8 cellular contexts compared by ENCODE assay signal in the genomic region with DNA sequence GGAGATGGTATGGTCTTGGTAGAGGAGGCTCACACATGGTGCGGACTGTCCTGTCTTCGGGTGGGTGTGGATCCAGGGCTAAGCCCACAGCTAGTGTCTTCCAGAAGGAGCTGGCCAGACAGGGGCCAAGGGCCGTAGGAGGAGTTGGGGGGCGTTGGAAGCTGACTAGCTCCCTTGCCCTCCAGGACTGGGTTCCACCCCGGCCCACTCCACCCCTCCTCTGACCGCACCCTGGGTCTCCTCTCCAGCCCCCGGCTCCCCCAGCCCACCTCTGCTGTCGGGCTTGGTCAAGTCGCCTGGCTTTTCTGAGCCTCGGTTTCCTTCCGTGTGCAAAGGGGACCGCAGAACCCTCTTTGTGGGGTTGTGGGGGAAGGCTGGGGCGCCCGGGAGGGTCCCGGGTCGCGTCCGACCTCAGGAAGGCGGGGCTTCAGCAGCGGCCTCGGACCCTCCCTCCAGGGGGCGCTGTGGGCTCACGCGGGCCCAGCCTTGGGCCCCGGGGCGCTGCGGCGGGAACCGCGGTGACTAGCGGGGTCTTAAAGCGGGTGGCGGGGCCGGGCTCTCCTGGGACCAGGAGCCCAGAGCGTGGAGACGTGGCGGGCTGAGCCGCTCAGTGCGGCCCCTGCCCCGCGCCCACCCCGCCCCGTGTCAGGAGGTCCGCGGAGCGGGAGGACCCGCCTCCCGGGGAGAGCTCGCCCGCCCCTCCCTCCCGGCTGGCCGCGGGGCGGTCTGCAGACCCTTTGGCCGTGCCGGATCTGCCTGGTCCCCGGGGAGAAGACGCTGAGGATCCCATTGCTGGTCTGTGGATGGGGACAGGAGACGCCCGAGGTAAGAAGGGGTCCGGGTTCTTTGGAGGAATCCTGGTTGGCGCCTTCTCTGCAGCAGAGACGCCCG. TPM values are rescaled to one million over a fixed set of nuclear protein-coding genes. Genes with fewer than 3 reads are reported as not detected.
A peak's percentile ranks its signal among the peaks of the same experiment; 100 is the strongest.
DNase-seq lines count a peak whose midpoint lies in the region; ATAC-seq and TF ChIP-seq lines count a peak whose summit lies in the region.

No MANE protein-coding gene starts in this region.

- H3K79me2 ChIP-seq in HCT116 (ENCODE audit: insufficient read depth, low read length), result no peaks in the 10 kb centered on the region

- H3K9me3 ChIP-seq in HCT116 (ENCODE audit: control insufficient read depth in 1 of 2, insufficient read depth in 1 of 2, low read depth in 1 of 2, low read length in 2 of 2), result no peaks in the 10 kb centered on the region
- H3K9me3 ChIP-seq in iPS-18c (ENCODE audit: control insufficient read depth, insufficient read depth, low read length), result no peaks in the 10 kb centered on the region

- peak overlapping the region; percentile 93 for H3K4me2 ChIP-seq in HCT116 (ENCODE audit: low read length)

- H3K36me3 ChIP-seq in HCT116 (ENCODE audit: control insufficient read depth in 1 of 2, insufficient read depth in 2 of 2, low read length in 2 of 2), result no peaks in the 10 kb centered on the region

- CTCF ChIA-PET in HCT116 (lab: Charles Lee), result interaction anchor here (0.6 to 1.6 kb wide), 11 partner anchors 9 to 64 kb away, joined by 3 to 8 read pairs (median 5); a partner anchor contains a TSS

- TF ChIP-seq POLR2A in HCT116 (IDR thresholded peaks at IDR 0.05; ENCODE audit: borderline replicate concordance, extremely low read depth, insufficient read depth, insufficient read length), result no peak

- H3K27me3 Mint-ChIP-seq in activated naive CD8-positive, alpha-beta T cell treated with anti-CD3 and anti-CD28 coated beads, Interleukin-2, amount 50 U/mL, for 24 hours, result peaks cover 19% of the 10 kb centered on the region

- no peaks in the 10 kb centered on the region for H3K27me3 ChIP-seq in HCT116 (ENCODE audit: insufficient read depth, low read length)

- no TSS peak for BruUV-seq in HCT116 (replicated peaks; lab: Mats Ljungman, UMichigan)

- H3K9ac ChIP-seq in HCT116 (ENCODE audit: low read length), result peak overlapping the region; percentile 70

- H3K9me2 ChIP-seq in HCT116 (ENCODE audit: insufficient read depth), result no peaks in the 10 kb centered on the region

- H2AFZ ChIP-seq in HCT116 (ENCODE audit: low read depth, low read length, poor library complexity, severe bottlenecking), result peak overlapping the region; percentile 85

- RAD21 ChIA-PET in HCT116 (lab: Charles Lee; ENCODE audit: low non-redundant PET in 1 of 2, low total read pairs in 2 of 2, uncharacterized antibody in 2 of 2, unreplicated experiment in 2 of 2), result interaction anchor here in 1 of 2 experiments (0.6 kb wide), 1 partner anchor 13 kb away, joined by 3 read pairs; no protein-coding TSS in a partner anchor

- no peak overlapping the region for H3K27ac Mint-ChIP-seq in activated naive CD8-positive, alpha-beta T cell treated with anti-CD3 and anti-CD28 coated beads, Interleukin-2, amount 50 U/mL, for 24 hours

- no peaks in the 10 kb centered on the region for H4K20me1 ChIP-seq in HCT116 (ENCODE audit: insufficient read depth)

- intact Hi-C loops in HCT116 (cut with micrococcal nuclease), result no loop called here

- ATAC-seq in HCT116, result peak; percentile 92
- peak; percentile 73 for ATAC-seq in activated naive CD8-positive, alpha-beta T cell treated with anti-CD3 and anti-CD28 coated beads, Interleukin-2, amount 50 U/mL, for 24 hours

- peak overlapping the region; percentile 28 for H3K4me3 Mint-ChIP-seq in activated naive CD8-positive, alpha-beta T cell treated with anti-CD3 and anti-CD28 coated beads, Interleukin-2, amount 50 U/mL, for 24 hours

- H3K4me1 ChIP-seq in HCT116 (ENCODE audit: control insufficient read depth in 1 of 2, insufficient read depth in 2 of 2, low read length in 2 of 2), result peaks cover 4 to 13% of the 10 kb centered on the region in 2 experiments; a peak in 2 of 4 replicates

- no peaks in the 10 kb centered on the region for H3K36me3 Mint-ChIP-seq in activated naive CD8-positive, alpha-beta T cell treated with anti-CD3 and anti-CD28 coated beads, Interleukin-2, amount 50 U/mL, for 24 hours (ENCODE audit: low read depth)

- no peak for TF ChIP-seq RAD21 in HCT116 (IDR thresholded peaks at IDR 0.05; ENCODE audit: low read depth)

- DNase-seq in AG20443 (ENCODE audit: low spot score), result peak; percentile 71
- DNase-seq in HCT116 (ENCODE audit: low read depth, low spot score), result no peak
- peak; percentile 19 for DNase-seq in SKM-1 (lab: John Stamatoyannopoulos, UW; ENCODE audit: unreplicated experiment)
- DNase-seq in activated naive CD8-positive, alpha-beta T cell treated with anti-CD3 and anti-CD28 coated beads, Interleukin-2, amount 50 U/mL, for 24 hours, result peak; percentile 84
- peak; percentile 60 to 74 for DNase-seq in stimulated activated CD4-positive, alpha-beta T cell treated with anti-CD3 and anti-CD28 coated beads, Interleukin-4, amount 100 ng/mL, for 48 hours (ENCODE audit: low read depth in 2 of 2)
- DNase-seq in amniotic stem cell (lab: John Stamatoyannopoulos, UW), result no peak
- no peak for DNase-seq in kidney tubule cell (ENCODE audit: low spot score)

- peak; percentile 67 to 94 (median 81); a peak in 4 of 6 replicates for TF ChIP-seq CTCF in HCT116 (IDR thresholded peaks at IDR 0.05 in 2 of 3, conservative IDR thresholded peaks at IDR 0.05 in 1 of 3; ENCODE audit: borderline replicate concordance in 1 of 3, insufficient read depth in 1 of 3, low read depth in 2 of 3, low read length in 2 of 3)

- peaks cover 21% of the 10 kb centered on the region for H3K4me1 Mint-ChIP-seq in activated naive CD8-positive, alpha-beta T cell treated with anti-CD3 and anti-CD28 coated beads, Interleukin-2, amount 50 U/mL, for 24 hours

- H3K9me3 Mint-ChIP-seq in activated naive CD8-positive, alpha-beta T cell treated with anti-CD3 and anti-CD28 coated beads, Interleukin-2, amount 50 U/mL, for 24 hours, result peaks cover under 1% of the 10 kb centered on the region

- H3K4me3 ChIP-seq in HCT116 (replicated peaks in 1 of 2; ENCODE audit: low read depth in 1 of 2, low read length in 2 of 2) (peak overlapping the region; percentile 68 to 69), iPS-18c (ENCODE audit: insufficient read depth, low read depth, low read length) (peak overlapping the region; percentile 62)

- POLR2A ChIA-PET in HCT116 (lab: Charles Lee), result no interaction called here

- H3K27ac ChIP-seq in HCT116 (ENCODE audit: low read depth, low read length), result peak overlapping the region; percentile 43; the same call in 1 of the 2 replicates

TF ChIP-seq in HCT116, 20 proteins besides CTCF, POLR2A, EP300 and RAD21:
- TF ChIP-seq ELF1 (IDR thresholded peaks at IDR 0.05; ENCODE audit: borderline replicate concordance, low read depth) (no peak), YY1 (IDR thresholded peaks at IDR 0.05; ENCODE audit: extremely low read depth, insufficient replicate concordance, low read depth, low read length) (peak; percentile 30), ZFX (IDR thresholded peaks at IDR 0.05) (0 out of 2 replicates have a peak, but pooled peaks have one; percentile 26), POLR2AphosphoS5 (IDR thresholded peaks at IDR 0.05; ENCODE audit: low read depth, low read length) (peak; percentile 38)

RNA-seq across cellular contexts. Expression of a gene that starts 5.4 kb away (rescaled TPM):
- total RNA-seq in HCT116 (2021; ENCODE audit: unreplicated experiment), result not detected
- polyA plus RNA-seq in HCT116 (2012), result not detected in 2 replicates

RNA-seq across cellular contexts. Expression of a gene that starts 17.8 kb away (rescaled TPM):
- total RNA-seq in HCT116 (2021; ENCODE audit: unreplicated experiment), result not detected
- 0.06 and 0.08 TPM in 2 replicates for polyA plus RNA-seq in HCT116 (2012)

RNA-seq across cellular contexts. Expression of a gene that starts 22.1 kb away (rescaled TPM):
- 1.6 TPM for total RNA-seq in HCT116 (2021; ENCODE audit: unreplicated experiment)
- 1.6 and 1.7 TPM in 2 replicates for polyA plus RNA-seq in HCT116 (2012)

RNA-seq across cellular contexts. Expression of a gene that starts 22.7 kb away (rescaled TPM):
- 21.4 TPM for total RNA-seq in HCT116 (2021; ENCODE audit: unreplicated experiment)
- polyA plus RNA-seq in HCT116 (2012), result 18.1 and 21.4 TPM in 2 replicates

RNA-seq across cellular contexts. Expression of a gene that starts 39.0 kb away (rescaled TPM):
- total RNA-seq in HCT116 (2021; ENCODE audit: unreplicated experiment), result 29.7 TPM
- 37.7 and 40.4 TPM in 2 replicates for polyA plus RNA-seq in HCT116 (2012)

Comparison
In these comparisons a context has a peak if more than half of its experiments do, and no peak if none do; other contexts are left out.
1. DNase-seq: peak in AG20443 (single experiment), SKM-1 (single experiment), activated naive CD8-positive, alpha-beta T cell treated with anti-CD3 and anti-CD28 coated beads, Interleukin-2, amount 50 U/mL, for 24 hours (single experiment) and stimulated activated CD4-positive, alpha-beta T cell treated with anti-CD3 and anti-CD28 coated beads, Interleukin-4, amount 100 ng/mL, for 48 hours (2 of 2); none in HCT116 (single experiment), amniotic stem cell (single experiment) and kidney tubule cell (single experiment).